Comparison of ENCODE assay signal across 1 cellular context in genomic region chr12:15767301-15767700, GRCh38.
TF ChIP-seq lines count a peak whose summit lies in the region.

No MANE protein-coding gene starts in this region.

TF ChIP-seq in GM12878, 131 proteins besides CTCF, POLR2A, EP300 and RAD21 (continued from another document):
- no peak for TF ChIP-seq CUX1 (IDR thresholded peaks at IDR 0.05; ENCODE audit: insufficient replicate concordance, low read depth, low read length)
- no peak for TF ChIP-seq REST (IDR thresholded peaks at IDR 0.05; ENCODE audit: low read depth, low read length)
- no peak for TF ChIP-seq WRNIP1 (IDR thresholded peaks at IDR 0.05; ENCODE audit: borderline replicate concordance, low read depth, low read length)
